8 cellular contexts compared by ENCODE assay signal in genomic region chr20:23357767-23358562, GRCh38. TPM values are rescaled to one million over a fixed set of nuclear protein-coding genes. Genes with fewer than 3 reads are reported as not detected.
A peak's percentile ranks its signal among the peaks of the same experiment; 100 is the strongest.
DNase-seq lines count a peak whose midpoint lies in the region; ATAC-seq and TF ChIP-seq lines count a peak whose summit lies in the region.

No MANE protein-coding gene starts in this region.

- peak; percentile 54 for ATAC-seq in GM19372 (IDR thresholded peaks at IDR 0.05; ENCODE audit: low read depth, unreplicated experiment)
- peak; percentile 70 for ATAC-seq in HG03521 (IDR thresholded peaks at IDR 0.05; ENCODE audit: unreplicated experiment)
- ATAC-seq in left colon, result peak; percentile 78

- intact Hi-C loops in left colon (cut with DNase I, micrococcal nuclease), result loop anchor here in 1 of 2 donors (10.0 kb wide), 1 partner anchor 267 kb away; no protein-coding TSS in a partner anchor

- DNase-seq in NCI-H69 (lab: John Stamatoyannopoulos, UW) (peak; percentile 100), cortex of kidney (lab: John Stamatoyannopoulos, UW) (peak; percentile 75), left colon (peak; percentile 100)
- DNase-seq in activated CD4-positive, alpha-beta T cell treated with anti-CD3 and anti-CD28 coated beads, Interleukin-2, amount 50 U/mL, for 1 hour, result peak; percentile 100
- peak; percentile 98 to 99 for DNase-seq in stimulated activated CD4-positive, alpha-beta T cell treated with anti-CD3 and anti-CD28 coated beads, Interleukin-1b, Interleukin-23, amount 100 ng/mL, for 4 hours (ENCODE audit: low read depth in 2 of 2)

- no peak for TF ChIP-seq CTCF in C4-2B (conservative IDR thresholded peaks at IDR 0.05)

- peak overlapping the region; percentile 86 for H3K27ac ChIP-seq in C4-2B

RNA-seq across cellular contexts. Expression of gene GZF1, which starts 4.0 kb away (rescaled TPM):
- 10 to 100 TPM in 1 of 2 donors, 1 to 10 TPM in 1; 8.3 to 10.2 TPM for total RNA-seq in left colon

RNA-seq across cellular contexts. Expression of gene NXT1, which starts 7.4 kb away (rescaled TPM):
- 10 to 100 TPM in 1 of 2 donors, 1 to 10 TPM in 1; 8.5 to 10.0 TPM for total RNA-seq in left colon

Comparison
In these comparisons a context has a peak if more than half of its experiments do, and no peak if none do; other contexts are left out.
1. Peak in every context shown above with its lines: DNase-seq, ATAC-seq and H3K27ac ChIP-seq.